ENCODE assay signal across 27 cellular contexts in the genomic region with DNA sequence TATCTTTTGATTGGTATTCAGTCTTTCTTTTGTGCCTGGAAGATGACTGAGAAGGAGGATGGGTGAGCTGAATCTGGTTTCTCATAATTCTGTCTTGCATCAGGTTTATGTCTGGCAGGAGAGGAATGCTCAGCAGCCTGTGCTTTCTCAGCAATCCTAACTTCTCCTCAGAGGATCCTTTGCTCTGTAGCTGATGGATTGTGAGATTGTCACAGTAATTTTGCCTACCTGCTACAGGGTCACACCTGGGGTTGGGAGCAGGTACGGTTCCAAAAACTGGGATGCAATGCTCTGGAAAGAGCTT. TPM values are rescaled to one million over a fixed set of nuclear protein-coding genes. Genes with fewer than 3 reads are reported as not detected.
"Had no signal": no experiment of that assay in that cellular context is flagged by ENCODE, and none has a peak within 500 bp of the region (broad histone marks: within the 10 kb centered on the region; RNA-seq: fewer than 3 reads in every experiment).

No MANE protein-coding gene starts in this region.

- H3K27ac Mint-ChIP-seq: effector memory CD8-positive, alpha-beta T cell; naive thymus-derived CD8-positive, alpha-beta T cell; nephron progenitor cell; stimulated activated naive CD8-positive, alpha-beta T cell treated with anti-CD3 and anti-CD28 coated beads, Interleukin-15, amount 100 ng/mL, for 72 hours had no signal

- H3K9me3 Mint-ChIP-seq: naive thymus-derived CD8-positive, alpha-beta T cell; nephron progenitor cell; stimulated activated naive CD8-positive, alpha-beta T cell treated with anti-CD3 and anti-CD28 coated beads, Interleukin-15, amount 100 ng/mL, for 72 hours had no signal

- H3K4me3 Mint-ChIP-seq: effector memory CD8-positive, alpha-beta T cell; naive thymus-derived CD8-positive, alpha-beta T cell; nephron progenitor cell; stimulated activated naive CD8-positive, alpha-beta T cell treated with anti-CD3 and anti-CD28 coated beads, Interleukin-15, amount 100 ng/mL, for 72 hours had no signal

- H3K27ac ChIP-seq: esophagus squamous epithelium, heart right ventricle, lower lobe of right lung, prostate gland, right atrium auricular region, suprapubic skin, vagina had no signal

- H3K9me3 ChIP-seq: esophagus squamous epithelium, heart right ventricle, lower lobe of right lung, prostate gland, right atrium auricular region, suprapubic skin, vagina had no signal

- H3K36me3 Mint-ChIP-seq: naive thymus-derived CD8-positive, alpha-beta T cell had no signal

- H3K4me3 ChIP-seq: esophagus squamous epithelium, heart right ventricle, lower lobe of right lung, prostate gland, right atrium auricular region, smooth muscle cell, suprapubic skin, vagina had no signal

- H3K36me3 ChIP-seq: esophagus squamous epithelium, heart right ventricle, lower lobe of right lung, prostate gland, right atrium auricular region, suprapubic skin, vagina had no signal

- ATAC-seq: effector memory CD8-positive, alpha-beta T cell; heart right ventricle; left ventricle myocardium superior; lower lobe of right lung; naive thymus-derived CD8-positive, alpha-beta T cell; sciatic nerve; stimulated activated naive CD8-positive, alpha-beta T cell treated with anti-CD3 and anti-CD28 coated beads, Interleukin-15, amount 100 ng/mL, for 72 hours had no signal

- DNase-seq: effector memory CD8-positive, alpha-beta T cell; erythroblast; esophagus squamous epithelium; foreskin melanocyte; glutamatergic neuron; heart right ventricle; hippocampal formation; left ventricle myocardium superior; lower lobe of right lung; naive thymus-derived CD8-positive, alpha-beta T cell; nephron progenitor cell; nucleus accumbens; stimulated activated CD4-positive, alpha-beta T cell treated with anti-CD3 and anti-CD28 coated beads, Interleukin-12 subunit alpha, Interleukin-12 subunit beta, amount 100 ng/mL, for 4 hours; stimulated activated CD4-positive, alpha-beta T cell treated with anti-CD3 and anti-CD28 coated beads, Interleukin-1b, Interleukin-23, amount 100 ng/mL, for 48 hours; stimulated activated CD4-positive, alpha-beta T cell treated with anti-CD3 and anti-CD28 coated beads, Interleukin-4, amount 100 ng/mL, for 1 hour; stimulated activated CD8-positive, alpha-beta memory T cell treated with anti-CD3 and anti-CD28 coated beads, Interleukin-4, amount 100 ng/mL, for 48 hours; stimulated activated naive CD4-positive, alpha-beta T cell; stimulated activated naive CD8-positive, alpha-beta T cell treated with anti-CD3 and anti-CD28 coated beads, Interleukin-15, amount 100 ng/mL, for 72 hours had no signal

RNA-seq across cellular contexts. Expression of gene HS3ST5, which starts 2.1 kb away (rescaled TPM):
- total RNA-seq: dermis microvascular lymphatic vessel endothelial cell; esophagus squamous epithelium; heart right ventricle; left ventricle myocardium superior; mesenteric fat pad; naive thymus-derived CD8-positive, alpha-beta T cell; right atrium auricular region; suprapubic skin; vagina had no signal
- polyA plus RNA-seq: heart right ventricle; keratinocyte; naive thymus-derived CD8-positive, alpha-beta T cell had no signal
